In genomic region chr5:131996210-131997025, GRCh38 we compare ENCODE assay signal across 1 cellular context.
A peak's percentile ranks its signal among the peaks of the same experiment; 100 is the strongest.
TF ChIP-seq lines count a peak whose summit lies in the region.

No MANE protein-coding gene starts in this region.

TF ChIP-seq in K562, 482 proteins besides CTCF, POLR2A, EP300 and RAD21 (continued from another document and continues in another):
- TF ChIP-seq ARID3B (CRISPR knock-in tag; IDR thresholded peaks at IDR 0.05; ENCODE audit: borderline replicate concordance) (no peak), YBX1 (IDR thresholded peaks at IDR 0.05) (no peak), CBX3 (IDR thresholded peaks at IDR 0.05; ENCODE audit: borderline replicate concordance in 1 of 2, low read length in 2 of 2) (no peak), MEF2A (IDR thresholded peaks at IDR 0.05; ENCODE audit: control insufficient read depth, low read depth, low read length) (no peak), HBP1 (CRISPR knock-in tag; IDR thresholded peaks at IDR 0.05) (no peak), HDAC2 (IDR thresholded peaks at IDR 0.05) (peak; percentile 88), HIVEP1 (CRISPR knock-in tag; IDR thresholded peaks at IDR 0.05) (no peak), ESRRB (CRISPR knock-in tag; IDR thresholded peaks at IDR 0.05; ENCODE audit: borderline replicate concordance) (no peak), ZNF436 (CRISPR knock-in tag; IDR thresholded peaks at IDR 0.05) (no peak), KAT7 (CRISPR knock-in tag; IDR thresholded peaks at IDR 0.05; ENCODE audit: borderline replicate concordance) (no peak), ZNF699 (CRISPR knock-in tag; IDR thresholded peaks at IDR 0.05; ENCODE audit: insufficient replicate concordance) (no peak), GABPA (tag; conservative IDR thresholded peaks at IDR 0.05; ENCODE audit: low read depth) (no peak), GATAD2A (IDR thresholded peaks at IDR 0.05) (peak; percentile 90), CBFB (CRISPR knock-in tag; IDR thresholded peaks at IDR 0.05) (no peak), SMAD3 (CRISPR knock-in tag; conservative IDR thresholded peaks at IDR 0.05) (no peak), ZNF57 (CRISPR knock-in tag; IDR thresholded peaks at IDR 0.05) (no peak), FIP1L1 (IDR thresholded peaks at IDR 0.05; ENCODE audit: low read depth, low read length, poor library complexity, severe bottlenecking) (no peak), PRDM10 (IDR thresholded peaks at IDR 0.05; ENCODE audit: partially characterized antibody) (peak; percentile 37), ZEB2 (IDR thresholded peaks at IDR 0.05) (peak; percentile 69; the same call in 1 of the 2 replicates), ELF1 (tag; IDR thresholded peaks at IDR 0.05) (no peak), GABPB2 (CRISPR knock-in tag; conservative IDR thresholded peaks at IDR 0.05) (no peak), ZNF175 (CRISPR knock-in tag; IDR thresholded peaks at IDR 0.05; ENCODE audit: low read depth) (no peak), ZNF696 (CRISPR knock-in tag; conservative IDR thresholded peaks at IDR 0.05) (no peak), SP1 (CRISPR knock-in tag; IDR thresholded peaks at IDR 0.05) (no peak), ZBTB12 (CRISPR knock-in tag; IDR thresholded peaks at IDR 0.05) (0 out of 2 replicates have a peak, but pooled peaks have one; percentile 24), EP400 (IDR thresholded peaks at IDR 0.05) (no peak), SAP30 (IDR thresholded peaks at IDR 0.05; ENCODE audit: borderline replicate concordance, insufficient read depth, low read depth, low read length, poor library complexity, severe bottlenecking) (no peak), RB1 (IDR thresholded peaks at IDR 0.05; ENCODE audit: low read depth) (no peak), CREB3L1 (IDR thresholded peaks at IDR 0.05; ENCODE audit: borderline replicate concordance, low read depth) (no peak), THAP12 (CRISPR knock-in tag; IDR thresholded peaks at IDR 0.05) (no peak), ZNF12 (CRISPR knock-in tag; IDR thresholded peaks at IDR 0.05) (no peak), FOXM1 (IDR thresholded peaks at IDR 0.05; ENCODE audit: low read depth) (peak; percentile 91), FOXM1 (CRISPR knock-in tag; IDR thresholded peaks at IDR 0.05; ENCODE audit: low read depth) (no peak), FOSL1 (tag; conservative IDR thresholded peaks at IDR 0.05) (peak; percentile 88), CBX5 (IDR thresholded peaks at IDR 0.05; ENCODE audit: borderline replicate concordance, low read depth) (no peak), ZNF146 (CRISPR knock-in tag; IDR thresholded peaks at IDR 0.05; ENCODE audit: unreplicated experiment) (no peak), UBTF (IDR thresholded peaks at IDR 0.05; ENCODE audit: borderline replicate concordance in 1 of 2, low read depth in 2 of 2, low read length in 2 of 2) (peak in 1 of 2 experiments; percentile 67; a peak in 1 of 4 replicates), POLR2H (tag; IDR thresholded peaks at IDR 0.05; ENCODE audit: low read depth) (no peak), TFAP4 (CRISPR knock-in tag; IDR thresholded peaks at IDR 0.05; ENCODE audit: borderline replicate concordance) (no peak), HES1 (IDR thresholded peaks at IDR 0.05; ENCODE audit: low read depth) (peak; percentile 64; the same call in 1 of the 2 replicates), ZNF311 (CRISPR knock-in tag; IDR thresholded peaks at IDR 0.05) (no peak)
